9 cellular contexts compared by ENCODE assay signal in the genomic region with DNA sequence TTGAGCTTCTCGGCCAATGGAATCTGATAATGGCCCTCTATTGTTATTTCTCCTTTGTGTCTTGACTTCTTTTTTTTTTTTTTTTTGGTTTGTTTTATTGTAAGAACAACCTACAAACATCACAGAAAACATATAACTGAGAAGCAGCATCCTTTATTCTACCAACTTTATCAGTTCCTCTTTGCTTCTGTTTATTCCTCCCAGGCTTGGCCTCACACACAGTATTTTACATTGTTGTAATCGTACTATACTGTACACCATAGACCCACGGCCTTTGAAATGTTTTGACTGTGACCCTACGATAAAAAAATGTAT. TPM values are rescaled to one million over a fixed set of nuclear protein-coding genes. Genes with fewer than 3 reads are reported as not detected.
A peak's percentile ranks its signal among the peaks of the same experiment; 100 is the strongest.
DNase-seq lines count a peak whose midpoint lies in the region; ATAC-seq and TF ChIP-seq lines count a peak whose summit lies in the region.
"Had no signal": no experiment of that assay in that cellular context is flagged by ENCODE, and none has a peak within 500 bp of the region (broad histone marks: within the 10 kb centered on the region; RNA-seq: fewer than 3 reads in every experiment).

No MANE protein-coding gene starts in this region.

- no peak for DNase-seq in activated CD8-positive, alpha-beta memory T cell treated with anti-CD3 and anti-CD28 coated beads, Interleukin-2, amount 10 ng/mL, durations not matched to agents 7 days and 5 days
- DNase-seq in activated CD8-positive, alpha-beta memory T cell treated with anti-CD3 and anti-CD28 coated beads, Interleukin-2, amount 50 U/mL, for 48 hours, result no peak
- DNase-seq in left lung, result no peak
- DNase-seq in KBM-7, result no peak

- TF ChIP-seq CTCF in left lung (IDR thresholded peaks at IDR 0.05), result no peak

- no peak overlapping the region for H3K9ac ChIP-seq in subcutaneous abdominal adipose tissue (ENCODE audit: low read length in 5 of 5)

- H3K27me3 ChIP-seq in left lung, result no peaks in the 10 kb centered on the region
- no peaks in the 10 kb centered on the region for H3K27me3 ChIP-seq in subcutaneous abdominal adipose tissue (ENCODE audit: control insufficient read depth in 5 of 5, insufficient read depth in 4 of 5, low read length in 5 of 5)
- H3K27me3 ChIP-seq: uterus had no signal

- peaks cover 79% of the 10 kb centered on the region for H3K4me1 Mint-ChIP-seq in activated CD8-positive, alpha-beta memory T cell treated with anti-CD3 and anti-CD28 coated beads, Interleukin-2, amount 10 ng/mL, durations not matched to agents 7 days and 5 days
- H3K4me1 Mint-ChIP-seq in activated naive CD8-positive, alpha-beta T cell (ENCODE audit: low read depth), result peaks cover 87% of the 10 kb centered on the region

- H3K9me3 ChIP-seq in left lung (no peaks in the 10 kb centered on the region), subcutaneous abdominal adipose tissue (ENCODE audit: control insufficient read depth in 5 of 5, low read length in 5 of 5) (no peaks in the 10 kb centered on the region)
- H3K9me3 ChIP-seq: uterus had no signal

- no peaks in the 10 kb centered on the region for H3K36me3 ChIP-seq in left lung
- no peaks in the 10 kb centered on the region for H3K36me3 ChIP-seq in subcutaneous abdominal adipose tissue (ENCODE audit: control insufficient read depth in 5 of 5, insufficient read depth in 5 of 5, low read length in 5 of 5)
- H3K36me3 ChIP-seq: uterus had no signal

- H3K4me1 ChIP-seq in left lung (peaks cover 3 to 15% of the 10 kb centered on the region in 2 donors), subcutaneous abdominal adipose tissue (ENCODE audit: control insufficient read depth in 5 of 5, insufficient read depth in 5 of 5, low read length in 5 of 5) (peaks cover 0 to 14% (median 11%) of the 10 kb centered on the region in 5 donors)
- H3K4me1 ChIP-seq: uterus had no signal

- no peaks in the 10 kb centered on the region for H3K27me3 Mint-ChIP-seq in activated CD8-positive, alpha-beta memory T cell treated with anti-CD3 and anti-CD28 coated beads, Interleukin-2, amount 10 ng/mL, durations not matched to agents 7 days and 5 days
- no peaks in the 10 kb centered on the region for H3K27me3 Mint-ChIP-seq in activated naive CD8-positive, alpha-beta T cell

- H3K4me3 ChIP-seq in left lung (peak overlapping the region; percentile 59 to 76), subcutaneous abdominal adipose tissue (ENCODE audit: low read depth in 1 of 5, low read length in 5 of 5) (peak overlapping the region; percentile 76 to 91 (median 86))

- peak overlapping the region; percentile 95 for H3K4me3 Mint-ChIP-seq in activated CD8-positive, alpha-beta memory T cell treated with anti-CD3 and anti-CD28 coated beads, Interleukin-2, amount 10 ng/mL, durations not matched to agents 7 days and 5 days
- peak overlapping the region; percentile 99 for H3K4me3 Mint-ChIP-seq in activated naive CD8-positive, alpha-beta T cell

- no peak for ATAC-seq in activated CD8-positive, alpha-beta memory T cell treated with anti-CD3 and anti-CD28 coated beads, Interleukin-2, amount 10 ng/mL, durations not matched to agents 7 days and 5 days
- ATAC-seq in left lung (no peak), HG03439 (IDR thresholded peaks at IDR 0.05; ENCODE audit: unreplicated experiment) (no peak), HG03039 (IDR thresholded peaks at IDR 0.05; ENCODE audit: unreplicated experiment) (no peak)

- intact Hi-C loops in left lung (cut with DNase I), result no loop called here

- H3K27ac ChIP-seq in left lung, result peak overlapping the region in 1 of 2 donors; percentile 50
- H3K27ac ChIP-seq in subcutaneous abdominal adipose tissue (ENCODE audit: low read depth, low read length), result no peak overlapping the region

- H3K27ac Mint-ChIP-seq in activated CD8-positive, alpha-beta memory T cell treated with anti-CD3 and anti-CD28 coated beads, Interleukin-2, amount 10 ng/mL, durations not matched to agents 7 days and 5 days, result peak overlapping the region; percentile 97
- peak overlapping the region; percentile 98 for H3K27ac Mint-ChIP-seq in activated naive CD8-positive, alpha-beta T cell

- H3K9me3 Mint-ChIP-seq in activated CD8-positive, alpha-beta memory T cell treated with anti-CD3 and anti-CD28 coated beads, Interleukin-2, amount 10 ng/mL, durations not matched to agents 7 days and 5 days (ENCODE audit: low read depth), result no peaks in the 10 kb centered on the region
- H3K9me3 Mint-ChIP-seq in activated naive CD8-positive, alpha-beta T cell (ENCODE audit: low read depth), result no peaks in the 10 kb centered on the region

- CTCF ChIA-PET in activated CD8-positive, alpha-beta memory T cell treated with anti-CD3 and anti-CD28 coated beads, Interleukin-2, amount 10 ng/mL, durations not matched to agents 7 days and 5 days (lab: Charles Lee), result interaction anchor here (0.7 to 10.2 kb wide), 4 partner anchors 16 to 118 kb away, joined by 3 to 79 read pairs (median 3); no protein-coding TSS in a partner anchor

- in situ Hi-C loops in KBM-7 (cut with MboI; ENCODE audit: low pct_unique_long_range_greater_than_20kb, low sequenced_read_pairs), result no loop called here

- H3K36me3 Mint-ChIP-seq in activated CD8-positive, alpha-beta memory T cell treated with anti-CD3 and anti-CD28 coated beads, Interleukin-2, amount 10 ng/mL, durations not matched to agents 7 days and 5 days, result peaks cover 8% of the 10 kb centered on the region
- H3K36me3 Mint-ChIP-seq in activated naive CD8-positive, alpha-beta T cell, result peaks cover 2% of the 10 kb centered on the region

RNA-seq across cellular contexts. Expression of a gene that starts 0.6 kb away (rescaled TPM):
- total RNA-seq in activated CD8-positive, alpha-beta memory T cell treated with anti-CD3 and anti-CD28 coated beads, Interleukin-2, amount 10 ng/mL, durations not matched to agents 7 days and 5 days, result 10 to 100 TPM; 73.8 to 83.4 TPM
- 10 to 100 TPM; 18.2 to 21.5 TPM for total RNA-seq in left lung
